Comparison of ENCODE assay signal across 1 cellular context in the genomic region with DNA sequence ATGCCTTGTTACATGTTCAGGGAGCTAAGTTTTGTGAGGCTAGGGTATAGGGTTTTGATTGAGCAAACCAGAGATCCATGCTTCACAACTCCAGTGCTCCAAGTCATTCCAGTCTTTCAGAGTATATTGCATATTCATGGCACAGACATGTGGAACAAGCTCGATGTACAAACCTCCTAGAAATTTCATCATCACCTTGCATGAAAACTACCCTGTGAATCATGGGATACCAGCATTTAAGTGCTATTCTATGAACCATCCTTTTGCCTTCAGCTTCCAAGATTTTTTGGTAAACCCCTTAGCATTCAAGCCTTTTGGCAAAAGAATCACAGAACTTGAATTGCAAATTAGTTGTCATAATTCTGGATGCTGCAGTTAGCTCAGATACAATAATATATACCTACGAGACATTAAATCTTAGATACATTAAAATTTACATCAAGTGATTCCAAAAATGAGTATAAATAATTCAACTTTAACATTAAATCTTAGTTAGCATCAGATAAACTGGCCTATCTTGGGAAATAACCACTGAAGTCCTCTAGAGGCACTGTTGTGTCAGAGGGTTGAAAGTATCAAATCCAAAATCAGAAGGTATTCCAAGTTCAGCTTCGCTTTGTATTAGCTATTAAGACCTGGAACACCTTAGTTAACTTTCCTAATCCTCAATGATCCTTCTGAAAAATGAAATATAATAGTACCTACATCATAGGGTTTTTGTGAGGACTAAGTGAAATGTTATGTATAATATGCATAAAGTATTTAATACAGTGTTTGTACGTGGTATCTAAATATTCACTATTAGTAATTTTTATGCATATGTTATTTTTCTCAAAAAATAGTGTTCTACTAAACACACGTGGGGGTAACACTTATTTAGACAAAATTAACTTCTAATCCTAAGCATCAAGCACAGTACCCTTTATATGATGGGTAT.
TF ChIP-seq lines count a peak whose summit lies in the region.

No MANE protein-coding gene starts in this region.

TF ChIP-seq in SK-N-SH treated with all-trans-retinoic acid at 6 μM for 48 hours, 23 proteins besides CTCF, POLR2A, EP300 and RAD21 (continued from another document):
- TF ChIP-seq TSHZ2 (CRISPR knock-in tag; IDR thresholded peaks at IDR 0.05): no peak
- no peak for TF ChIP-seq CSDC2 (CRISPR knock-in tag; IDR thresholded peaks at IDR 0.05)
- TF ChIP-seq, protein P1, sequence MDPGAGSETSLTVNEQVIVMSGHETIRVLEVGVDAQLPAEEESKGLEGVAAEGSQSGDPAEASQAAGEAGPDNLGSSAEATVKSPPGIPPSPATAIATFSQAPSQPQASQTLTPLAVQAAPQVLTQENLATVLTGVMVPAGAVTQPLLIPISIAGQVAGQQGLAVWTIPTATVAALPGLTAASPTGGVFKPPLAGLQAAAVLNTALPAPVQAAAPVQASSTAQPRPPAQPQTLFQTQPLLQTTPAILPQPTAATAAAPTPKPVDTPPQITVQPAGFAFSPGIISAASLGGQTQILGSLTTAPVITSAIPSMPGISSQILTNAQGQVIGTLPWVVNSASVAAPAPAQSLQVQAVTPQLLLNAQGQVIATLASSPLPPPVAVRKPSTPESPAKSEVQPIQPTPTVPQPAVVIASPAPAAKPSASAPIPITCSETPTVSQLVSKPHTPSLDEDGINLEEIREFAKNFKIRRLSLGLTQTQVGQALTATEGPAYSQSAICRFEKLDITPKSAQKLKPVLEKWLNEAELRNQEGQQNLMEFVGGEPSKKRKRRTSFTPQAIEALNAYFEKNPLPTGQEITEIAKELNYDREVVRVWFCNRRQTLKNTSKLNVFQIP (CRISPR knock-in tag; IDR thresholded peaks at IDR 0.05; ENCODE audit: borderline replicate concordance, low read depth): no peak
- TF ChIP-seq ZNF565 (CRISPR knock-in tag; conservative IDR thresholded peaks at IDR 0.05; ENCODE audit: low read depth): no peak
- TF ChIP-seq ZNF70 (CRISPR knock-in tag; IDR thresholded peaks at IDR 0.05): no peak
- TF ChIP-seq ARNTL (CRISPR knock-in tag; IDR thresholded peaks at IDR 0.05; ENCODE audit: borderline replicate concordance, low read depth): no peak
